In genomic region chr6:142827356-142827755, GRCh38 we compare ENCODE assay signal across 18 cellular contexts.
DNase-seq lines count a peak whose midpoint lies in the region; ATAC-seq and TF ChIP-seq lines count a peak whose summit lies in the region.
"Had no signal": no experiment of that assay in that cellular context is flagged by ENCODE, and none has a peak within 500 bp of the region (broad histone marks: within the 10 kb centered on the region; RNA-seq: fewer than 3 reads in every experiment).

No MANE protein-coding gene starts in this region.

- CTCF ChIA-PET in RWPE1 (lab: Yijun Ruan, JAX) = no interaction called here

- ATAC-seq in left lobe of liver (peak; percentile 52), sciatic nerve (peak; percentile 47), HG02763 (IDR thresholded peaks at IDR 0.05; ENCODE audit: unreplicated experiment) (no peak), GM21723 (IDR thresholded peaks at IDR 0.05; ENCODE audit: unreplicated experiment) (no peak)
- ATAC-seq: Panc1 had no signal

- DNase-seq in RWPE1 (ENCODE audit: low spot score) = no peak
- peak; percentile 48 to 96 for DNase-seq in dermis microvascular lymphatic vessel endothelial cell (ENCODE audit: low read depth in 2 of 2)
- no peak for DNase-seq in left lobe of liver (ENCODE audit: low spot score)
- DNase-seq in sciatic nerve (ENCODE audit: low spot score) = no peak
- DNase-seq in stimulated activated CD4-positive, alpha-beta T cell treated with anti-CD3 and anti-CD28 coated beads, Interleukin-1b, Interleukin-23, amount 100 ng/mL, for 48 hours = no peak
- no peak for DNase-seq in HT-29 (ENCODE audit: low spot score)
- DNase-seq: activated effector memory CD4-positive, alpha-beta T cell treated with Interleukin-2 at 50 U/mL for 16 hours; BE2C; DMS79; endodermal cell; H7; NCI-H187; NCI-H526 treated with DMSO at 0.1 percent for 48 hours; occipital lobe; stimulated activated CD4-positive, alpha-beta T cell treated with anti-CD3 and anti-CD28 coated beads, Interleukin-15, amount 100 ng/mL, for 24 hours had no signal

- TF ChIP-seq CTCF in RWPE1 (conservative IDR thresholded peaks at IDR 0.05; ENCODE audit: low read depth) = no peak

- POLR2A ChIA-PET in RWPE1 (lab: Yijun Ruan, JAX; ENCODE audit: low non-redundant PET) = no interaction called here

- intact Hi-C loops in sciatic nerve (cut with DNase I) = no loop called here

- 0 out of 2 replicates have a peak overlapping the region, but pooled peaks have one; percentile 25 for H3K27ac ChIP-seq in RWPE1

Comparison
In these comparisons a context has a peak if more than half of its experiments do, and no peak if none do; other contexts are left out.
1. DNase-seq: peak in dermis microvascular lymphatic vessel endothelial cell (2 of 2); none in RWPE1 (single experiment), left lobe of liver (single experiment), sciatic nerve (single experiment), stimulated activated CD4-positive, alpha-beta T cell treated with anti-CD3 and anti-CD28 coated beads, Interleukin-1b, Interleukin-23, amount 100 ng/mL, for 48 hours (single experiment) and HT-29 (single experiment).
2. ATAC-seq: peak in left lobe of liver (single experiment) and sciatic nerve (single experiment); none in HG02763 (single experiment) and GM21723 (single experiment).